ENCODE assay signal across 21 cellular contexts in genomic region chr12:112146123-112146522, GRCh38. TPM values are rescaled to one million over a fixed set of nuclear protein-coding genes. Genes with fewer than 3 reads are reported as not detected.
DNase-seq lines count a peak whose midpoint lies in the region; ATAC-seq and TF ChIP-seq lines count a peak whose summit lies in the region.
"Had no signal": no experiment of that assay in that cellular context is flagged by ENCODE, and none has a peak within 500 bp of the region (broad histone marks: within the 10 kb centered on the region; RNA-seq: fewer than 3 reads in every experiment).

No MANE protein-coding gene starts in this region.

- H3K36me3 ChIP-seq in esophagus muscularis mucosa: peaks cover 84 to 99% (median 96%) of the 10 kb centered on the region in 4 donors
- H3K36me3 ChIP-seq in stomach: peaks cover 89 to 100% (median 98%) of the 10 kb centered on the region in 4 donors
- H3K36me3 ChIP-seq in transverse colon: peaks cover 0 to 82% (median 38%) of the 10 kb centered on the region in 4 donors

- CTCF ChIA-PET in activated naive CD4-positive, alpha-beta T cell treated with anti-CD3 and anti-CD28 coated beads for 36 hours (lab: Charles Lee): no interaction called here
- CTCF ChIA-PET in activated CD8-positive, alpha-beta T cell treated with anti-CD3 and anti-CD28 coated beads for 36 hours (lab: Charles Lee): no interaction called here

- no peak for TF ChIP-seq POLR2A in esophagus muscularis mucosa (IDR thresholded peaks at IDR 0.05; ENCODE audit: low read depth)
- no peak for TF ChIP-seq POLR2A in stomach (IDR thresholded peaks at IDR 0.05)
- no peak for TF ChIP-seq POLR2A in transverse colon (IDR thresholded peaks at IDR 0.05)

- no peak for DNase-seq in activated naive CD4-positive, alpha-beta T cell treated with anti-CD3 and anti-CD28 coated beads for 36 hours
- no peak for DNase-seq in activated naive CD4-positive, alpha-beta T cell treated with Interleukin-2 at 50 U/mL for 16 hours
- no peak for DNase-seq in activated CD8-positive, alpha-beta T cell treated with anti-CD3 and anti-CD28 coated beads for 36 hours
- DNase-seq in esophagus muscularis mucosa (ENCODE audit: extremely low spot score): peak; percentile 17
- DNase-seq in stomach: peak; percentile 5
- no peak for DNase-seq in transverse colon
- no peak for DNase-seq in NCI-H2107 (lab: John Stamatoyannopoulos, UW)
- DNase-seq: CD4-positive, CD25-positive, alpha-beta regulatory T cell; GM23248; H7; KBM-7; MG63; NCI-H1105 treated with DMSO at 0.1 percent for 48 hours; NCI-H146; NCI-H1930; NCI-H446; NCI-H524 treated with DMSO at 0.1 percent for 48 hours; NCI-H774; Right ventricle myocardium superior had no signal

- peak overlapping the region; percentile 32 for H3K27ac Mint-ChIP-seq in activated naive CD4-positive, alpha-beta T cell treated with anti-CD3 and anti-CD28 coated beads for 36 hours
- peak overlapping the region; percentile 0 for H3K27ac Mint-ChIP-seq in activated CD8-positive, alpha-beta T cell treated with anti-CD3 and anti-CD28 coated beads for 36 hours

- H3K27ac ChIP-seq in esophagus muscularis mucosa (replicated peaks in 1 of 4): no peak overlapping the region
- no peak overlapping the region for H3K27ac ChIP-seq in stomach
- H3K27ac ChIP-seq in transverse colon: no peak overlapping the region
- H3K27ac ChIP-seq: GM23248, SJSA1 had no signal

- 84% methylated on average over 1 of the region's 1 CpG for WGBS in esophagus muscularis mucosa
- WGBS in stomach, 5 donors: 57 to 97% (median 92%) methylated on average over 1 of the region's 1 CpG
- WGBS in transverse colon (ENCODE audit: low coverage in 1 of 2), 2 donors: 86 to 90% methylated on average over 1 of the region's 1 CpG

- H3K9me3 ChIP-seq in esophagus muscularis mucosa (no peaks in the 10 kb centered on the region), stomach (no peaks in the 10 kb centered on the region), transverse colon (no peaks in the 10 kb centered on the region)
- H3K9me3 ChIP-seq: MG63, SJSA1 had no signal

- no peak overlapping the region for H3K4me3 Mint-ChIP-seq in activated naive CD4-positive, alpha-beta T cell treated with anti-CD3 and anti-CD28 coated beads for 36 hours
- no peak overlapping the region for H3K4me3 Mint-ChIP-seq in activated CD8-positive, alpha-beta T cell treated with anti-CD3 and anti-CD28 coated beads for 36 hours

- H3K27me3 ChIP-seq in esophagus muscularis mucosa: no peaks in the 10 kb centered on the region
- H3K27me3 ChIP-seq in stomach: no peaks in the 10 kb centered on the region
- no peaks in the 10 kb centered on the region for H3K27me3 ChIP-seq in transverse colon
- H3K27me3 ChIP-seq: MG63, SJSA1 had no signal

- H3K27me3 Mint-ChIP-seq in activated naive CD4-positive, alpha-beta T cell treated with anti-CD3 and anti-CD28 coated beads for 36 hours (ENCODE audit: low read depth): no peaks in the 10 kb centered on the region
- H3K27me3 Mint-ChIP-seq in activated CD8-positive, alpha-beta T cell treated with anti-CD3 and anti-CD28 coated beads for 36 hours: no peaks in the 10 kb centered on the region
- H3K27me3 Mint-ChIP-seq: CD4-positive, CD25-positive, alpha-beta regulatory T cell had no signal

- in situ Hi-C loops in transverse colon (cut with MboI; ENCODE audit: low pct_ligation_motif_present in 1 of 4, low pct_unique_long_range_greater_than_20kb in 1 of 4, low sequenced_read_pairs in 3 of 4): no loop called here

- no peak overlapping the region for H3K4me3 ChIP-seq in esophagus muscularis mucosa
- no peak overlapping the region for H3K4me3 ChIP-seq in stomach
- H3K4me3 ChIP-seq in transverse colon: no peak overlapping the region
- H3K4me3 ChIP-seq: GM23248, MG63, SJSA1 had no signal

- intact Hi-C loops in activated naive CD4-positive, alpha-beta T cell treated with anti-CD3 and anti-CD28 coated beads for 36 hours (cut with micrococcal nuclease): no loop called here
- intact Hi-C loops in activated CD8-positive, alpha-beta T cell treated with anti-CD3 and anti-CD28 coated beads for 36 hours (cut with micrococcal nuclease): no loop called here
- intact Hi-C loops in esophagus muscularis mucosa (cut with DNase I) (loop anchor here (10.0 kb wide), 1 partner anchor 91 kb away; no protein-coding TSS in a partner anchor), stomach (cut with DNase I; ENCODE audit: low total_unique reads) (no loop called here), transverse colon (cut with DNase I; ENCODE audit: low total_unique reads) (no loop called here)

- H3K4me1 Mint-ChIP-seq in activated naive CD4-positive, alpha-beta T cell treated with anti-CD3 and anti-CD28 coated beads for 36 hours (ENCODE audit: low read depth): no peaks in the 10 kb centered on the region
- H3K4me1 Mint-ChIP-seq in activated CD8-positive, alpha-beta T cell treated with anti-CD3 and anti-CD28 coated beads for 36 hours (ENCODE audit: low read depth): no peaks in the 10 kb centered on the region

- H3K4me1 ChIP-seq in esophagus muscularis mucosa (peaks cover 0 to 6% (median 0%) of the 10 kb centered on the region in 4 donors), stomach (no peaks in the 10 kb centered on the region), transverse colon (no peaks in the 10 kb centered on the region)

- POLR2A ChIA-PET in activated CD8-positive, alpha-beta T cell treated with anti-CD3 and anti-CD28 coated beads for 36 hours (lab: Charles Lee): no interaction called here

- no peak for TF ChIP-seq CTCF in activated CD8-positive, alpha-beta T cell treated with anti-CD3 and anti-CD28 coated beads for 36 hours (IDR thresholded peaks at IDR 0.05)
- no peak for TF ChIP-seq CTCF in esophagus muscularis mucosa (IDR thresholded peaks at IDR 0.05)
- no peak for TF ChIP-seq CTCF in stomach (IDR thresholded peaks at IDR 0.05)
- no peak for TF ChIP-seq CTCF in transverse colon (IDR thresholded peaks at IDR 0.05)

- no peak for ATAC-seq in activated CD8-positive, alpha-beta T cell treated with anti-CD3 and anti-CD28 coated beads for 36 hours
- no peak for ATAC-seq in GM18867 (IDR thresholded peaks at IDR 0.05; ENCODE audit: unreplicated experiment)

- no peaks in the 10 kb centered on the region for H3K9me3 Mint-ChIP-seq in activated naive CD4-positive, alpha-beta T cell treated with anti-CD3 and anti-CD28 coated beads for 36 hours
- H3K9me3 Mint-ChIP-seq in activated CD8-positive, alpha-beta T cell treated with anti-CD3 and anti-CD28 coated beads for 36 hours: no peaks in the 10 kb centered on the region

- TF ChIP-seq EP300 in esophagus muscularis mucosa (IDR thresholded peaks at IDR 0.05) (no peak), stomach (IDR thresholded peaks at IDR 0.05) (no peak), transverse colon (IDR thresholded peaks at IDR 0.05; ENCODE audit: low read depth) (no peak)

- H3K36me3 Mint-ChIP-seq in activated naive CD4-positive, alpha-beta T cell treated with anti-CD3 and anti-CD28 coated beads for 36 hours (ENCODE audit: low read depth): peaks cover 47% of the 10 kb centered on the region
- peaks cover 42% of the 10 kb centered on the region for H3K36me3 Mint-ChIP-seq in activated CD8-positive, alpha-beta T cell treated with anti-CD3 and anti-CD28 coated beads for 36 hours (ENCODE audit: low read depth)

RNA-seq across cellular contexts. Expression of gene TRAFD1, which starts 20.8 kb away (rescaled TPM):
- total RNA-seq in activated naive CD4-positive, alpha-beta T cell treated with anti-CD3 and anti-CD28 coated beads for 36 hours: 10 to 100 TPM; 49.6 to 55.7 TPM
- total RNA-seq in activated CD8-positive, alpha-beta T cell treated with anti-CD3 and anti-CD28 coated beads for 36 hours: 10 to 100 TPM; 34.6 to 35.8 TPM
- total RNA-seq in esophagus muscularis mucosa (10 to 100 TPM; 27.2 to 37.4 (median 30.6) TPM), stomach (10 to 100 TPM; 11.3 to 49.0 (median 27.7) TPM), transverse colon (10 to 100 TPM; 15.3 to 36.8 (median 31.1) TPM)
- polyA plus RNA-seq in stomach: 10 to 100 TPM; 13.9 to 22.5 (median 16.1) TPM

RNA-seq across cellular contexts. Expression of gene NAA25, which starts 37.5 kb away (rescaled TPM):
- total RNA-seq in activated naive CD4-positive, alpha-beta T cell treated with anti-CD3 and anti-CD28 coated beads for 36 hours: 10 to 100 TPM; 52.4 to 55.7 TPM
- total RNA-seq in activated CD8-positive, alpha-beta T cell treated with anti-CD3 and anti-CD28 coated beads for 36 hours: 10 to 100 TPM; 46.0 to 48.3 TPM
- total RNA-seq in esophagus muscularis mucosa (10 to 100 TPM; 11.9 to 18.7 (median 13.2) TPM), stomach (10 to 100 TPM; 11.1 to 72.6 (median 57.6) TPM), transverse colon (10 to 100 TPM in 3 of 4 donors, 1 to 10 TPM in 1; 6.7 to 63.7 (median 18.4) TPM)
- 1 to 10 TPM; 2.3 to 5.4 (median 3.2) TPM for polyA plus RNA-seq in stomach

Comparison
In these comparisons a context has a peak if more than half of its experiments do, and no peak if none do; other contexts are left out.
1. DNase-seq: peak in esophagus muscularis mucosa (single experiment) and stomach (single experiment); none in activated naive CD4-positive, alpha-beta T cell treated with anti-CD3 and anti-CD28 coated beads for 36 hours (single experiment), activated naive CD4-positive, alpha-beta T cell treated with Interleukin-2 at 50 U/mL for 16 hours (single experiment), activated CD8-positive, alpha-beta T cell treated with anti-CD3 and anti-CD28 coated beads for 36 hours (single experiment), transverse colon (single experiment) and NCI-H2107 (single experiment).